ENCODE assay signal across 8 cellular contexts in the genomic region with DNA sequence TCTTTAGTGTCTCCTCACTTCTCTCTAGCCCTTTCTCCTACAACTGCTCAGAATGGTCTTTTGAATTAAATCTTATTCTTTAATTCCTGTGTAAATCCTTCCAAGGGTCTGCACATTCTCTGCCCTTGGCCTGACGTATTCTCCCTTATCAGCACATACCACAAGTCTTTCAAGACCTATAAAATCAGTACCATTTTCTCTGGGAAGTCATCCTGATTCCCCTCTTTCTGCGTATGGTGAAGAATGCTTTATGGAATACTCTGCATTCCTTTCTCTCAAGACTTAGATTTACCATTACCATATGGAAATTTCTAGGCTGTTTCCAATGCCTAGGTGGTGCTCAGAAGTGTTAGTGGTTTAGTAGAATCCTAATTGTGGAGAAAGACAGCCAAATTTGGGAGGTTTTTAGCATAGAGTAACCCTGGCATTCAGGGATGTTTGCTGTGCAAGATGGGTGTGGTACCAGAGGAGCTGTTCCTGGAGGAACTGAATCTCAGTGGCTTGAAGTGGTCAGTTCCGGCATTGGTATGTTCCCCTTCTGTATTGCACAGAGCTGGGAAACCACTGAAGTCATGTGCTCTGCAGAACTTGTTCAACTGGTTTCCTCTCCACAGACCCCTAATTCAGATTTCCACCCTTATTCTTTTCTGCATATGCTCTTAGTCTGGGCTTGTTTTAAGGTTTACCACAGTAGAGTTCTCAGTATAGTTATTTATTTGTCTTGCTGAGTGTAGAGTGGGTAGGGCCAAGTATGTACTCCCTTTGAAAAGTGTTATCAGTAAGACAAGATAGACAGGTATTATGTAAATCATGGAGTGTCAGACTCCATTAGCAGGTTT. TPM values are rescaled to one million over a fixed set of nuclear protein-coding genes. Genes with fewer than 3 reads are reported as not detected.
DNase-seq lines count a peak whose midpoint lies in the region; ATAC-seq and TF ChIP-seq lines count a peak whose summit lies in the region.

No MANE protein-coding gene starts in this region.

- no peak for TF ChIP-seq RAD21 in SK-N-SH (IDR thresholded peaks at IDR 0.05; ENCODE audit: low read length)

- H4K20me1 ChIP-seq in SK-N-SH (ENCODE audit: insufficient read depth), result peaks cover 9% of the 10 kb centered on the region; the same call in 1 of the 2 replicates

- H3K9ac ChIP-seq in SK-N-SH, result peak overlapping the region; percentile 9; the same call in 1 of the 2 replicates

- WGBS in SK-N-SH (ENCODE audit: low lambda C conversion rate), result 29% methylated on average over 3 of the region's 3 CpGs

- CTCF ChIA-PET in SK-N-SH (lab: Yijun Ruan, JAX), result interaction anchor here (1.1 to 1.3 kb wide), 2 partner anchors 12 to 50 kb away, joined by 4 read pairs; no protein-coding TSS in a partner anchor

- peak; percentile 58 for DNase-seq in COLO668 (lab: John Stamatoyannopoulos, UW; ENCODE audit: unreplicated experiment)
- DNase-seq in SK-N-SH, result no peak
- DNase-seq in foreskin melanocyte, result peak; percentile 57
- peak; percentile 67 for DNase-seq in renal cortical epithelial cell (ENCODE audit: low read depth)
- DNase-seq in NCI-H1436 treated with DMSO at 0.1 percent for 48 hours (lab: John Stamatoyannopoulos, UW), result no peak
- no peak for DNase-seq in middle frontal gyrus (ENCODE audit: extremely low spot score, low spot score)

- H3K9me2 ChIP-seq in SK-N-SH, result no peaks in the 10 kb centered on the region

- POLR2A ChIA-PET in SK-N-SH (lab: Yijun Ruan, JAX), result interaction anchor here (0.6 to 1.2 kb wide), 2 partner anchors 10 to 30 kb away, joined by 7 read pairs; no protein-coding TSS in a partner anchor

- H3K79me2 ChIP-seq in SK-N-SH (ENCODE audit: insufficient read depth), result peaks cover 99% of the 10 kb centered on the region

- H3K36me3 ChIP-seq in SK-N-SH (replicated peaks in 1 of 2; ENCODE audit: control insufficient read depth in 1 of 2, insufficient read depth in 2 of 2, low read length in 1 of 2), result peaks cover 0 to 16% of the 10 kb centered on the region in 2 experiments

- no peak overlapping the region for H2AFZ ChIP-seq in SK-N-SH (ENCODE audit: low read depth)

- H3K4me2 ChIP-seq in SK-N-SH, result peak overlapping the region; percentile 76

- H3K4me3 ChIP-seq in SK-N-SH (ENCODE audit: low read depth in 2 of 2, low read length in 1 of 2), result no peak overlapping the region

- H3F3A ChIP-seq in SK-N-SH (replicated peaks; ENCODE audit: insufficient read depth), result peaks cover 53% of the 10 kb centered on the region

- H3K27ac ChIP-seq in SK-N-SH (ENCODE audit: low read depth in 2 of 2, low read length in 1 of 2), result peak overlapping the region; percentile 72 to 98

- peak; percentile 85 for ATAC-seq in GM19452 (IDR thresholded peaks at IDR 0.05; ENCODE audit: unreplicated experiment)
- ATAC-seq in HG03460 (IDR thresholded peaks at IDR 0.05; ENCODE audit: unreplicated experiment), result peak; percentile 88

- TF ChIP-seq EP300 in SK-N-SH (IDR thresholded peaks at IDR 0.05; ENCODE audit: borderline replicate concordance in 1 of 2, low read depth in 1 of 2, low read length in 1 of 2), result no peak

- peaks cover 0 to 36% of the 10 kb centered on the region in 2 experiments; a peak in 3 of 4 replicates for H3K4me1 ChIP-seq in SK-N-SH (ENCODE audit: control insufficient read depth in 1 of 2, insufficient read depth in 2 of 2, low read depth in 1 of 2, low read length in 1 of 2)

- H3K9me3 ChIP-seq in SK-N-SH, result no peaks in the 10 kb centered on the region

- H3K27me3 ChIP-seq in SK-N-SH (ENCODE audit: insufficient read depth), result no peaks in the 10 kb centered on the region

- TF ChIP-seq CTCF in SK-N-SH (IDR thresholded peaks at IDR 0.05), result no peak

TF ChIP-seq in SK-N-SH, 30 proteins besides CTCF, POLR2A, EP300 and RAD21 (continues in another document):
- TF ChIP-seq RCOR1 (IDR thresholded peaks at IDR 0.05; ENCODE audit: low read length) (no peak), POLR2AphosphoS5 (IDR thresholded peaks at IDR 0.05; ENCODE audit: low read depth, low read length) (no peak), MEF2A (IDR thresholded peaks at IDR 0.05; ENCODE audit: borderline replicate concordance, low read depth) (no peak), JUND (IDR thresholded peaks at IDR 0.05) (no peak), GATA2 (CRISPR knock-in tag; IDR thresholded peaks at IDR 0.05) (no peak), SIN3A (IDR thresholded peaks at IDR 0.05; ENCODE audit: borderline replicate concordance, low read depth, low read length) (no peak), RFX5 (IDR thresholded peaks at IDR 0.05; ENCODE audit: low read length) (no peak), CHD2 (IDR thresholded peaks at IDR 0.05; ENCODE audit: low read length, partially characterized antibody) (no peak), MXI1 (IDR thresholded peaks at IDR 0.05; ENCODE audit: low read depth, low read length) (no peak), PBX3 (IDR thresholded peaks at IDR 0.05) (peak; percentile 54), IRF3 (IDR thresholded peaks at IDR 0.05; ENCODE audit: low read depth, low read length) (no peak), FOSL2 (IDR thresholded peaks at IDR 0.05; ENCODE audit: borderline replicate concordance, low read depth) (no peak; the same call in 1 of the 2 replicates), FOXM1 (IDR thresholded peaks at IDR 0.05; ENCODE audit: low read depth) (no peak), EZH2phosphoT487 (IDR thresholded peaks at IDR 0.05; ENCODE audit: borderline replicate concordance, low read depth) (no peak), NFIC (IDR thresholded peaks at IDR 0.05; ENCODE audit: borderline replicate concordance) (no peak), TAF1 (IDR thresholded peaks at IDR 0.05; ENCODE audit: borderline replicate concordance, low read depth, low read length) (no peak), TCF12 (IDR thresholded peaks at IDR 0.05) (peak; percentile 65), TEAD4 (IDR thresholded peaks at IDR 0.05; ENCODE audit: borderline replicate concordance, insufficient read depth) (peak; percentile 42; the same call in 1 of the 2 replicates)
- TF ChIP-seq, protein P1, sequence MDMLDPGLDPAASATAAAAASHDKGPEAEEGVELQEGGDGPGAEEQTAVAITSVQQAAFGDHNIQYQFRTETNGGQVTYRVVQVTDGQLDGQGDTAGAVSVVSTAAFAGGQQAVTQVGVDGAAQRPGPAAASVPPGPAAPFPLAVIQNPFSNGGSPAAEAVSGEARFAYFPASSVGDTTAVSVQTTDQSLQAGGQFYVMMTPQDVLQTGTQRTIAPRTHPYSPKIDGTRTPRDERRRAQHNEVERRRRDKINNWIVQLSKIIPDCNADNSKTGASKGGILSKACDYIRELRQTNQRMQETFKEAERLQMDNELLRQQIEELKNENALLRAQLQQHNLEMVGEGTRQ (IDR thresholded peaks at IDR 0.05; ENCODE audit: borderline replicate concordance, low read depth, low read length), result no peak
- TF ChIP-seq, protein P2, sequence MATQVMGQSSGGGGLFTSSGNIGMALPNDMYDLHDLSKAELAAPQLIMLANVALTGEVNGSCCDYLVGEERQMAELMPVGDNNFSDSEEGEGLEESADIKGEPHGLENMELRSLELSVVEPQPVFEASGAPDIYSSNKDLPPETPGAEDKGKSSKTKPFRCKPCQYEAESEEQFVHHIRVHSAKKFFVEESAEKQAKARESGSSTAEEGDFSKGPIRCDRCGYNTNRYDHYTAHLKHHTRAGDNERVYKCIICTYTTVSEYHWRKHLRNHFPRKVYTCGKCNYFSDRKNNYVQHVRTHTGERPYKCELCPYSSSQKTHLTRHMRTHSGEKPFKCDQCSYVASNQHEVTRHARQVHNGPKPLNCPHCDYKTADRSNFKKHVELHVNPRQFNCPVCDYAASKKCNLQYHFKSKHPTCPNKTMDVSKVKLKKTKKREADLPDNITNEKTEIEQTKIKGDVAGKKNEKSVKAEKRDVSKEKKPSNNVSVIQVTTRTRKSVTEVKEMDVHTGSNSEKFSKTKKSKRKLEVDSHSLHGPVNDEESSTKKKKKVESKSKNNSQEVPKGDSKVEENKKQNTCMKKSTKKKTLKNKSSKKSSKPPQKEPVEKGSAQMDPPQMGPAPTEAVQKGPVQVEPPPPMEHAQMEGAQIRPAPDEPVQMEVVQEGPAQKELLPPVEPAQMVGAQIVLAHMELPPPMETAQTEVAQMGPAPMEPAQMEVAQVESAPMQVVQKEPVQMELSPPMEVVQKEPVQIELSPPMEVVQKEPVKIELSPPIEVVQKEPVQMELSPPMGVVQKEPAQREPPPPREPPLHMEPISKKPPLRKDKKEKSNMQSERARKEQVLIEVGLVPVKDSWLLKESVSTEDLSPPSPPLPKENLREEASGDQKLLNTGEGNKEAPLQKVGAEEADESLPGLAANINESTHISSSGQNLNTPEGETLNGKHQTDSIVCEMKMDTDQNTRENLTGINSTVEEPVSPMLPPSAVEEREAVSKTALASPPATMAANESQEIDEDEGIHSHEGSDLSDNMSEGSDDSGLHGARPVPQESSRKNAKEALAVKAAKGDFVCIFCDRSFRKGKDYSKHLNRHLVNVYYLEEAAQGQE (IDR thresholded peaks at IDR 0.05; ENCODE audit: low read depth, low read length), result no peak

RNA-seq across cellular contexts. Expression of gene IQGAP1, which starts 24.5 kb away (rescaled TPM):
- polyA plus RNA-seq in SK-N-SH (2012; rRNA removed), result 51.8 and 56.5 TPM in 2 replicates
- 36.4 and 55.5 TPM in 2 replicates for polyA plus RNA-seq in SK-N-SH (2012; cell fraction: cytosol; rRNA removed)
- 113 and 182 TPM in 2 replicates for polyA plus RNA-seq in SK-N-SH (2012; cell fraction: nucleus; rRNA removed)
- 206 and 486 TPM in 2 replicates for total RNA-seq in renal cortical epithelial cell

Comparison
In these comparisons a context has a peak if more than half of its experiments do, and no peak if none do; other contexts are left out.
1. DNase-seq: peak in COLO668 (single experiment), foreskin melanocyte (single experiment) and renal cortical epithelial cell (single experiment); none in SK-N-SH (single experiment), NCI-H1436 treated with DMSO at 0.1 percent for 48 hours (single experiment) and middle frontal gyrus (single experiment).